1 cellular context compared by ENCODE assay signal in genomic region chr2:159285929-159286708, GRCh38.
TF ChIP-seq lines count a peak whose summit lies in the region.

Gene WDSUB1 (minus strand): TSS chr2:159286703. CDS start chr2:159283069, 3,634 bp downstream.

TF ChIP-seq in HepG2, 621 proteins besides CTCF, POLR2A, EP300 and RAD21 (continued from another document and continues in another):
- TF ChIP-seq ZNF281 (CRISPR knock-in tag; IDR thresholded peaks at IDR 0.05; ENCODE audit: borderline replicate concordance), result peak; percentile 25; the same call in 1 of the 2 replicates
- no peak; the same call in 1 of the 2 replicates for TF ChIP-seq DR1 (CRISPR knock-in tag; IDR thresholded peaks at IDR 0.05)
- TF ChIP-seq MTF1 (CRISPR knock-in tag; IDR thresholded peaks at IDR 0.05), result peak; percentile 94
- peak; percentile 85; the same call in 1 of the 2 replicates for TF ChIP-seq IRF1 (CRISPR knock-in tag; IDR thresholded peaks at IDR 0.05; ENCODE audit: low read depth)
- TF ChIP-seq ZNF570 (CRISPR knock-in tag; IDR thresholded peaks at IDR 0.05; ENCODE audit: borderline replicate concordance), result peak; percentile 87; the same call in 1 of the 2 replicates
- no peak for TF ChIP-seq SOX13 (IDR thresholded peaks at IDR 0.05)
- TF ChIP-seq SOX13 (CRISPR knock-in tag; conservative IDR thresholded peaks at IDR 0.05 in 1 of 2, IDR thresholded peaks at IDR 0.05 in 1 of 2), result 0 out of 4 replicates have a peak, but pooled peaks of 1 of the 2 experiments have one; percentile 4
- no peak for TF ChIP-seq MAFG (CRISPR knock-in tag; IDR thresholded peaks at IDR 0.05)
- peak; percentile 9; the same call in 1 of the 2 replicates for TF ChIP-seq MIER2 (CRISPR knock-in tag; IDR thresholded peaks at IDR 0.05)
- 0 out of 2 replicates have a peak, but pooled peaks have one; percentile 16 for TF ChIP-seq ZNF580 (CRISPR knock-in tag; IDR thresholded peaks at IDR 0.05; ENCODE audit: borderline replicate concordance, low read depth)
- no peak for TF ChIP-seq KLF11 (CRISPR knock-in tag; IDR thresholded peaks at IDR 0.05)
- TF ChIP-seq NR3C1 (CRISPR knock-in tag; IDR thresholded peaks at IDR 0.05), result no peak
- no peak for TF ChIP-seq RCOR2 (CRISPR knock-in tag; IDR thresholded peaks at IDR 0.05)
- no peak for TF ChIP-seq ZC3H4 (CRISPR knock-in tag; IDR thresholded peaks at IDR 0.05; ENCODE audit: borderline replicate concordance)
- TF ChIP-seq SKIL (CRISPR knock-in tag; IDR thresholded peaks at IDR 0.05; ENCODE audit: borderline replicate concordance), result peak; percentile 20; the same call in 1 of the 2 replicates
- no peak for TF ChIP-seq CEBPB (IDR thresholded peaks at IDR 0.05; ENCODE audit: borderline replicate concordance, low read depth, low read length)
- peak; percentile 58; the same call in 1 of the 2 replicates for TF ChIP-seq PHF8 (CRISPR knock-in tag; IDR thresholded peaks at IDR 0.05)
- TF ChIP-seq CREB1 (IDR thresholded peaks at IDR 0.05), result no peak
- TF ChIP-seq CREB1 (CRISPR knock-in tag; IDR thresholded peaks at IDR 0.05), result no peak
- no peak; the same call in 1 of the 2 replicates for TF ChIP-seq ZNF598 (CRISPR knock-in tag; IDR thresholded peaks at IDR 0.05; ENCODE audit: borderline replicate concordance)
- peak; percentile 7; the same call in 1 of the 2 replicates for TF ChIP-seq ZNF337 (CRISPR knock-in tag; IDR thresholded peaks at IDR 0.05; ENCODE audit: borderline replicate concordance, low read depth)
- TF ChIP-seq ZNF138 (CRISPR knock-in tag; IDR thresholded peaks at IDR 0.05; ENCODE audit: low read depth), result peak; percentile 95; the same call in 1 of the 2 replicates
- 0 out of 2 replicates have a peak, but pooled peaks have one; percentile 8 for TF ChIP-seq TSC22D2 (CRISPR knock-in tag; IDR thresholded peaks at IDR 0.05; ENCODE audit: borderline replicate concordance)
- peak; percentile 7; the same call in 1 of the 2 replicates for TF ChIP-seq BCL6 (CRISPR knock-in tag; IDR thresholded peaks at IDR 0.05)
- peak; percentile 57; the same call in 1 of the 2 replicates for TF ChIP-seq HIVEP1 (CRISPR knock-in tag; IDR thresholded peaks at IDR 0.05)
- TF ChIP-seq, protein P1, sequence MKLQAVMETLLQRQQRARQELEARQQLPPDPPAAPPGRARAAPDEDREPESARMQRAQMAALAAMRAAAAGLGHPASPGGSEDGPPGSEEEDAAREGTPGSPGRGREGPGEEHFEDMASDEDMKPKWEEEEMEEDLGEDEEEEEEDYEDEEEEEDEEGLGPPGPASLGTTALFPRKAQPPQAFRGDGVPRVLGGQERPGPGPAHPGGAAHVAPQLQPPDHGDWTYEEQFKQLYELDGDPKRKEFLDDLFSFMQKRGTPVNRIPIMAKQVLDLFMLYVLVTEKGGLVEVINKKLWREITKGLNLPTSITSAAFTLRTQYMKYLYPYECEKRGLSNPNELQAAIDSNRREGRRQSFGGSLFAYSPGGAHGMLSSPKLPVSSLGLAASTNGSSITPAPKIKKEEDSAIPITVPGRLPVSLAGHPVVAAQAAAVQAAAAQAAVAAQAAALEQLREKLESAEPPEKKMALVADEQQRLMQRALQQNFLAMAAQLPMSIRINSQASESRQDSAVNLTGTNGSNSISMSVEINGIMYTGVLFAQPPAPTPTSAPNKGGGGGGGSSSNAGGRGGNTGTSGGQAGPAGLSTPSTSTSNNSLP (IDR thresholded peaks at IDR 0.05; ENCODE audit: low read depth, low read length), result no peak
- TF ChIP-seq KDM2A (CRISPR knock-in tag; IDR thresholded peaks at IDR 0.05; ENCODE audit: borderline replicate concordance, low read depth), result peak; percentile 75
- TF ChIP-seq, protein P2, sequence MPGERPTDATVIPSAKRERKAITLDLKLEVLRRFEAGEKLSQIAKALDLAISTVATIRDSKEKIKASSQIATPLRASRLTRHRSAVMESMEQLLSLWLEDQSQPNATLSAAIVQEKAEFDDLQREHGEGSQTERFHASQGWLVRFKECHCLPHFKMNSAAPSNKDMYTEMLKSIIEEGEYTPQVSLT (CRISPR knock-in tag; IDR thresholded peaks at IDR 0.05; ENCODE audit: borderline replicate concordance, low read depth), result peak; percentile 47; the same call in 1 of the 2 replicates
- TF ChIP-seq THYN1 (CRISPR knock-in tag; IDR thresholded peaks at IDR 0.05; ENCODE audit: borderline replicate concordance, low read depth), result 0 out of 2 replicates have a peak, but pooled peaks have one; percentile 40
- peak; percentile 90 for TF ChIP-seq ZNF883 (CRISPR knock-in tag; IDR thresholded peaks at IDR 0.05; ENCODE audit: not compliant biosample characterization)
- no peak for TF ChIP-seq SKI (IDR thresholded peaks at IDR 0.05; ENCODE audit: partially characterized antibody)
- TF ChIP-seq SSRP1 (CRISPR knock-in tag; IDR thresholded peaks at IDR 0.05), result no peak
- TF ChIP-seq ZSCAN9 (CRISPR knock-in tag; IDR thresholded peaks at IDR 0.05; ENCODE audit: borderline replicate concordance), result no peak
- TF ChIP-seq ZMAT5 (CRISPR knock-in tag; IDR thresholded peaks at IDR 0.05; ENCODE audit: borderline replicate concordance, low read depth), result no peak
- no peak for TF ChIP-seq TBL1XR1 (IDR thresholded peaks at IDR 0.05; ENCODE audit: borderline replicate concordance, low read length, partially characterized antibody)
- TF ChIP-seq ZBTB46 (CRISPR knock-in tag; IDR thresholded peaks at IDR 0.05; ENCODE audit: borderline replicate concordance), result 0 out of 2 replicates have a peak, but pooled peaks have one; percentile 40
- peak; percentile 69; the same call in 1 of the 2 replicates for TF ChIP-seq ZBTB7B (CRISPR knock-in tag; IDR thresholded peaks at IDR 0.05)
- TF ChIP-seq SATB2 (CRISPR knock-in tag; IDR thresholded peaks at IDR 0.05), result peak; percentile 76
- no peak; the same call in 1 of the 2 replicates for TF ChIP-seq PHF21A (CRISPR knock-in tag; IDR thresholded peaks at IDR 0.05)
- TF ChIP-seq NFIB (CRISPR knock-in tag; IDR thresholded peaks at IDR 0.05; ENCODE audit: borderline replicate concordance), result no peak
- TF ChIP-seq KLF16 (CRISPR knock-in tag; IDR thresholded peaks at IDR 0.05), result no peak; a peak in 2 of 4 replicates
- no peak for TF ChIP-seq ZBTB37 (CRISPR knock-in tag; IDR thresholded peaks at IDR 0.05)
- TF ChIP-seq RFXAP (CRISPR knock-in tag; IDR thresholded peaks at IDR 0.05; ENCODE audit: borderline replicate concordance), result peak; percentile 82
- TF ChIP-seq, protein P3, sequence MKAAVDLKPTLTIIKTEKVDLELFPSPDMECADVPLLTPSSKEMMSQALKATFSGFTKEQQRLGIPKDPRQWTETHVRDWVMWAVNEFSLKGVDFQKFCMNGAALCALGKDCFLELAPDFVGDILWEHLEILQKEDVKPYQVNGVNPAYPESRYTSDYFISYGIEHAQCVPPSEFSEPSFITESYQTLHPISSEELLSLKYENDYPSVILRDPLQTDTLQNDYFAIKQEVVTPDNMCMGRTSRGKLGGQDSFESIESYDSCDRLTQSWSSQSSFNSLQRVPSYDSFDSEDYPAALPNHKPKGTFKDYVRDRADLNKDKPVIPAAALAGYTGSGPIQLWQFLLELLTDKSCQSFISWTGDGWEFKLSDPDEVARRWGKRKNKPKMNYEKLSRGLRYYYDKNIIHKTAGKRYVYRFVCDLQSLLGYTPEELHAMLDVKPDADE (CRISPR knock-in tag; IDR thresholded peaks at IDR 0.05), result peak; percentile 95; the same call in 1 of the 2 replicates
- peak; percentile 85; the same call in 1 of the 2 replicates for TF ChIP-seq ZNF724P (CRISPR knock-in tag; IDR thresholded peaks at IDR 0.05; ENCODE audit: borderline replicate concordance)
- TF ChIP-seq NR2F2 (IDR thresholded peaks at IDR 0.05; ENCODE audit: borderline replicate concordance, low read depth), result 0 out of 2 replicates have a peak, but pooled peaks have one; percentile 16
- peak; percentile 83; the same call in 1 of the 2 replicates for TF ChIP-seq ZSCAN21 (CRISPR knock-in tag; IDR thresholded peaks at IDR 0.05; ENCODE audit: borderline replicate concordance)
- peak; percentile 2 for TF ChIP-seq ZNF619 (CRISPR knock-in tag; IDR thresholded peaks at IDR 0.05)
- peak; percentile 7; the same call in 1 of the 2 replicates for TF ChIP-seq DMAP1 (CRISPR knock-in tag; IDR thresholded peaks at IDR 0.05)
- 0 out of 2 replicates have a peak, but pooled peaks have one; percentile 5 for TF ChIP-seq DNMT3B (CRISPR knock-in tag; conservative IDR thresholded peaks at IDR 0.05)
- no peak for TF ChIP-seq YEATS2 (CRISPR knock-in tag; IDR thresholded peaks at IDR 0.05; ENCODE audit: borderline replicate concordance)
- TF ChIP-seq ZFP36L1 (CRISPR knock-in tag; IDR thresholded peaks at IDR 0.05), result peak; percentile 33; the same call in 1 of the 2 replicates
- TF ChIP-seq ZNF816 (CRISPR knock-in tag; IDR thresholded peaks at IDR 0.05; ENCODE audit: borderline replicate concordance), result peak; percentile 89; the same call in 1 of the 2 replicates
- 0 out of 2 replicates have a peak, but pooled peaks have one; percentile 66 for TF ChIP-seq ZNF484 (CRISPR knock-in tag; IDR thresholded peaks at IDR 0.05; ENCODE audit: borderline replicate concordance, low read depth)
